9 cellular contexts compared by ENCODE assay signal in the genomic region with DNA sequence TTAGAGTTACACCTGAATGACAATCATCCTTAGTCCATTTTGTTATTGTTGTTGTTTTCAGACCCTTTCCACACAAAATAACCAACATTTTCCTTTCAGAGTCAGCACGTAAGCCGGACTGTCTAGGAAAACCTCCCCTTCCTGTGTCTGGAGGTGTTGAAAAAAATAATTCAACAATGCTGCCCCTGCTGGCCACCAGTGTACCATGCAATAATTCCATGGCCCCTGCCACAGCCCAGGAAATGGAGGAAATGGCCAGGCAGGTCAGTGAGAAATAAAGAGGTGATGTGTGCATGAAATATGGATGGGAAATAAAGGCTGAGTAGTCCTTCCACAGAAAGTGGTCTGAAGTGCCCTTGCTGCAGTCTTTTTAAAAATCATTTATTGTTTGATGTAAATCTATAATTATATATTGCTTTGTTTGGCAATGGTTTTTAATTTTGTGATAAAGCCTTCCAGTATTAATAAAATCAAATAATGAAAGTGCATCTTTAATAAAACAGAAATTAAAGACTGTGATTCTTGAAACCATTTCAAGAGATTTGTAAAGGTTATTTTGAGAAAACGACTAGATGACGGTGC.
DNase-seq lines count a peak whose midpoint lies in the region; ATAC-seq and TF ChIP-seq lines count a peak whose summit lies in the region.
"Had no signal": no experiment of that assay in that cellular context is flagged by ENCODE, and none has a peak within 500 bp of the region (broad histone marks: within the 10 kb centered on the region; RNA-seq: fewer than 3 reads in every experiment).

No MANE protein-coding gene starts in this region.

- H3K9me3 ChIP-seq in body of pancreas (no peaks in the 10 kb centered on the region), psoas muscle (no peaks in the 10 kb centered on the region)

- TF ChIP-seq CTCF in body of pancreas (IDR thresholded peaks at IDR 0.05): peak in 6 of 7 experiments; percentile 31 to 56 (median 48)
- TF ChIP-seq CTCF in psoas muscle (IDR thresholded peaks at IDR 0.05): peak; percentile 47

- no peaks in the 10 kb centered on the region for H3K36me3 ChIP-seq in body of pancreas (replicated peaks in 1 of 2; ENCODE audit: insufficient read depth in 1 of 2, low read depth in 2 of 2)
- no peaks in the 10 kb centered on the region for H3K36me3 ChIP-seq in psoas muscle (ENCODE audit: insufficient read depth in 1 of 2, low read depth in 1 of 2)

- no peak for TF ChIP-seq POLR2A in body of pancreas (IDR thresholded peaks at IDR 0.05)

- no peak overlapping the region for H3K4me3 Mint-ChIP-seq in stimulated activated naive CD8-positive, alpha-beta T cell treated with anti-CD3 and anti-CD28 coated beads, Interleukin-15, amount 100 ng/mL, for 72 hours
- no peak overlapping the region for H3K4me3 Mint-ChIP-seq in T-cell
- H3K4me3 Mint-ChIP-seq: brain had no signal

- no peaks in the 10 kb centered on the region for H3K9me3 Mint-ChIP-seq in stimulated activated naive CD8-positive, alpha-beta T cell treated with anti-CD3 and anti-CD28 coated beads, Interleukin-15, amount 100 ng/mL, for 72 hours
- peaks cover 0 to 2% (median 0%) of the 10 kb centered on the region in 3 donors for H3K9me3 Mint-ChIP-seq in T-cell
- H3K9me3 Mint-ChIP-seq: brain had no signal

- no peak for ATAC-seq in stimulated activated naive CD8-positive, alpha-beta T cell treated with anti-CD3 and anti-CD28 coated beads, Interleukin-15, Interleukin-2, amounts not matched to agents 100 U/mL and 50 U/mL, for 24 hours
- no peak for ATAC-seq in stimulated activated naive CD8-positive, alpha-beta T cell treated with anti-CD3 and anti-CD28 coated beads, Interleukin-15, amount 100 ng/mL, for 72 hours
- peak; percentile 61 for ATAC-seq in HG03575 (IDR thresholded peaks at IDR 0.05; ENCODE audit: extremely low read depth, insufficient number of reproducible peaks, low FRiP score, unreplicated experiment)
- ATAC-seq in body of pancreas: peak; percentile 59
- ATAC-seq in psoas muscle: peak; percentile 42 to 72 (median 60)
- ATAC-seq in T-cell (replicated peaks in 1 of 4): no peak

- CTCF ChIA-PET in T-cell (lab: Charles Lee): no interaction called here

- H3K27ac Mint-ChIP-seq in stimulated activated naive CD8-positive, alpha-beta T cell treated with anti-CD3 and anti-CD28 coated beads, Interleukin-15, amount 100 ng/mL, for 72 hours: no peak overlapping the region
- no peak overlapping the region for H3K27ac Mint-ChIP-seq in T-cell
- H3K27ac Mint-ChIP-seq: brain had no signal

- H3K27me3 ChIP-seq in body of pancreas: no peaks in the 10 kb centered on the region
- H3K27me3 ChIP-seq in psoas muscle (ENCODE audit: insufficient read depth in 3 of 3, low read length in 2 of 3): no peaks in the 10 kb centered on the region

- H3K27me3 Mint-ChIP-seq in stimulated activated naive CD8-positive, alpha-beta T cell treated with anti-CD3 and anti-CD28 coated beads, Interleukin-15, amount 100 ng/mL, for 72 hours: no peaks in the 10 kb centered on the region
- no peaks in the 10 kb centered on the region for H3K27me3 Mint-ChIP-seq in T-cell

- intact Hi-C loops in body of pancreas (cut with DNase I) (no loop called here), psoas muscle (cut with DNase I) (loop anchor here in 1 of 2 donors (5.0 to 10.0 kb wide), 3 partner anchors 86 to 156 kb away; no protein-coding TSS in a partner anchor)

- peak; percentile 6 for DNase-seq in stimulated activated naive CD8-positive, alpha-beta T cell treated with anti-CD3 and anti-CD28 coated beads, Interleukin-15, Interleukin-2, amounts not matched to agents 100 U/mL and 50 U/mL, for 24 hours
- DNase-seq in stimulated activated naive CD8-positive, alpha-beta T cell treated with anti-CD3 and anti-CD28 coated beads, Interleukin-15, amount 100 ng/mL, for 72 hours: no peak
- DNase-seq in body of pancreas (peak; percentile 16 to 40 (median 21)), psoas muscle (no peak), inferior parietal cortex (ENCODE audit: extremely low spot score) (no peak), T-cell (no peak), CD1c-positive myeloid dendritic cell (ENCODE audit: extremely low spot score) (no peak)

- POLR2A ChIA-PET in T-cell (lab: Charles Lee): no interaction called here

- H3K4me1 Mint-ChIP-seq in stimulated activated naive CD8-positive, alpha-beta T cell treated with anti-CD3 and anti-CD28 coated beads, Interleukin-15, amount 100 ng/mL, for 72 hours: no peaks in the 10 kb centered on the region
- H3K4me1 Mint-ChIP-seq in T-cell: no peaks in the 10 kb centered on the region
- H3K4me1 Mint-ChIP-seq: brain had no signal

- 60 to 84% methylated on average over 4 of the region's 4 CpGs for whole genome bisulfite sequencing in body of pancreas, 2 donors
- WGBS in psoas muscle, 3 donors: 50 to 61% (median 53%) methylated on average over 4 of the region's 4 CpGs

- H3K4me1 ChIP-seq in body of pancreas (peaks cover 8% of the 10 kb centered on the region), psoas muscle (peaks cover 21% of the 10 kb centered on the region)

- H3K27ac ChIP-seq in body of pancreas (no peak overlapping the region), psoas muscle (no peak overlapping the region)

- no peaks in the 10 kb centered on the region for H3K36me3 Mint-ChIP-seq in T-cell
- H3K36me3 Mint-ChIP-seq: brain had no signal

- H3K4me3 ChIP-seq in body of pancreas (no peak overlapping the region), psoas muscle (no peak overlapping the region)

Comparison
In these comparisons a context has a peak if more than half of its experiments do, and no peak if none do; other contexts are left out.
1. DNase-seq: peak in stimulated activated naive CD8-positive, alpha-beta T cell treated with anti-CD3 and anti-CD28 coated beads, Interleukin-15, Interleukin-2, amounts not matched to agents 100 U/mL and 50 U/mL, for 24 hours (single experiment) and body of pancreas (4 of 4); none in stimulated activated naive CD8-positive, alpha-beta T cell treated with anti-CD3 and anti-CD28 coated beads, Interleukin-15, amount 100 ng/mL, for 72 hours (0 of 2), psoas muscle (0 of 2), inferior parietal cortex (single experiment), T-cell (0 of 34) and CD1c-positive myeloid dendritic cell (single experiment).
2. ATAC-seq: peak in HG03575 (single experiment), body of pancreas (single experiment) and psoas muscle (4 of 4); none in stimulated activated naive CD8-positive, alpha-beta T cell treated with anti-CD3 and anti-CD28 coated beads, Interleukin-15, Interleukin-2, amounts not matched to agents 100 U/mL and 50 U/mL, for 24 hours (single experiment), stimulated activated naive CD8-positive, alpha-beta T cell treated with anti-CD3 and anti-CD28 coated beads, Interleukin-15, amount 100 ng/mL, for 72 hours (single experiment) and T-cell (0 of 4).